In genomic region chr12:12200363-12200762, GRCh38 we compare ENCODE assay signal across 13 cellular contexts.
DNase-seq lines count a peak whose midpoint lies in the region; ATAC-seq and TF ChIP-seq lines count a peak whose summit lies in the region.
"Had no signal": no experiment of that assay in that cellular context is flagged by ENCODE, and none has a peak within 500 bp of the region (broad histone marks: within the 10 kb centered on the region; RNA-seq: fewer than 3 reads in every experiment).

No MANE protein-coding gene starts in this region.

- no peak overlapping the region for H2BK12ac ChIP-seq in H9 (ENCODE audit: insufficient read length, low read depth, low read length)

- H3K27ac Mint-ChIP-seq in H9 (peak overlapping the region in 2 of 3 experiments; percentile 13 to 51; a peak in 2 of 7 replicates), endodermal cell (peak overlapping the region; percentile 10)
- H3K27ac Mint-ChIP-seq: CD4-positive, alpha-beta T cell; GM23338 had no signal

- H4K8ac ChIP-seq in H9 (replicated peaks; ENCODE audit: insufficient read length, low read depth, low read length) = no peak overlapping the region

- peaks cover 2 to 5% of the 10 kb centered on the region in 2 experiments; a peak in 3 of 5 replicates for H3K9me3 Mint-ChIP-seq in H9
- H3K9me3 Mint-ChIP-seq in endodermal cell = peaks cover 13% of the 10 kb centered on the region

- H2BK15ac ChIP-seq in H9 (ENCODE audit: low read depth, low read length) = no peak overlapping the region

- TF ChIP-seq POLR2A in gastrocnemius medialis (IDR thresholded peaks at IDR 0.05) = no peak

- no peaks in the 10 kb centered on the region for H3K9me3 ChIP-seq in H9 (ENCODE audit: control insufficient read depth, low read depth, low read length)
- peaks cover 26% of the 10 kb centered on the region for H3K9me3 ChIP-seq in endodermal cell (ENCODE audit: control insufficient read depth, low read length)
- no peaks in the 10 kb centered on the region for H3K9me3 ChIP-seq in gastrocnemius medialis

- H2BK5ac ChIP-seq in H9 (ENCODE audit: insufficient read length, low read length) = no peak overlapping the region

- DNase-seq in H9 (no peak), endodermal cell (no peak), gastrocnemius medialis (no peak), NCI-H1417 (lab: John Stamatoyannopoulos, UW) (no peak), NCI-H187 (lab: John Stamatoyannopoulos, UW) (no peak), HuH-7 (ENCODE audit: low spot score) (no peak)
- DNase-seq: AML-193; Caco-2; CD4-positive, alpha-beta T cell had no signal

- intact Hi-C loops in gastrocnemius medialis (cut with DNase I; ENCODE audit: low total_unique reads) = loop anchor here (5.0 kb wide), 1 partner anchor 67 kb away; the partner anchor contains the start of gene LRP6

- H3K79me1 ChIP-seq in H9 (ENCODE audit: insufficient read depth, low read depth, low read length, poor library complexity, severe bottlenecking) = no peaks in the 10 kb centered on the region

- no peak overlapping the region for H2AFZ ChIP-seq in H9 (ENCODE audit: low read length)
- H2AFZ ChIP-seq: GM23338 had no signal

- H3K27me3 Mint-ChIP-seq in H9 (ENCODE audit: low read depth) (no peaks in the 10 kb centered on the region; the same call in 1 of the 2 replicates), endodermal cell (ENCODE audit: insufficient read depth) (no peaks in the 10 kb centered on the region)
- H3K27me3 Mint-ChIP-seq: CD4-positive, alpha-beta T cell had no signal

- H4K91ac ChIP-seq in H9 (ENCODE audit: insufficient read length, low read depth, low read length) = no peak overlapping the region

- no CpG with 5 or more reads among the region's 2 CpGs for WGBS in H9 (ENCODE audit: extremely low coverage, insufficient read length, low lambda C conversion rate)
- WGBS in endodermal cell (ENCODE audit: insufficient coverage in 1 of 2, insufficient read length in 1 of 2), 2 experiments = 88 to 92% methylated on average over 1 to 2 of the region's 2 CpGs

- H3K4me1 Mint-ChIP-seq in H9 = peaks cover 4 to 5% of the 10 kb centered on the region in 2 experiments; a peak in 3 of 4 replicates
- peaks cover 41% of the 10 kb centered on the region for H3K4me1 Mint-ChIP-seq in endodermal cell

- no peak overlapping the region for H3K23ac ChIP-seq in H9 (ENCODE audit: insufficient read length, low read depth, low read length)

- H3K27me3 ChIP-seq in H9 (ENCODE audit: insufficient read depth, low read length) (no peaks in the 10 kb centered on the region), endodermal cell (ENCODE audit: control insufficient read depth, insufficient read depth, low read length, poor library complexity, severe bottlenecking) (no peaks in the 10 kb centered on the region), gastrocnemius medialis (no peaks in the 10 kb centered on the region)

- no peak for TF ChIP-seq CTCF in H9 (conservative IDR thresholded peaks at IDR 0.05)
- TF ChIP-seq CTCF in endodermal cell (conservative IDR thresholded peaks at IDR 0.05) = no peak
- TF ChIP-seq CTCF in gastrocnemius medialis (IDR thresholded peaks at IDR 0.05 in 4 of 5, conservative IDR thresholded peaks at IDR 0.05 in 1 of 5) = no peak

- H3K27ac ChIP-seq in H9 (ENCODE audit: insufficient read length, low read depth, low read length) (no peak overlapping the region), endodermal cell (ENCODE audit: low read depth, low read length) (no peak overlapping the region), gastrocnemius medialis (peak overlapping the region in 3 of 4 donors; percentile 71 to 75 (median 73))
- H3K27ac ChIP-seq: C4-2B had no signal

- in situ Hi-C loops in gastrocnemius medialis (cut with MboI; ENCODE audit: low sequenced_read_pairs in 4 of 4) = no loop called here

- H3K4me3 ChIP-seq in endodermal cell (ENCODE audit: low read length) (no peak overlapping the region), gastrocnemius medialis (no peak overlapping the region)
- H3K4me3 ChIP-seq: GM23338 had no signal

- H3K36me3 Mint-ChIP-seq in H9 (ENCODE audit: insufficient read depth in 1 of 3, low read depth in 3 of 3) (peaks cover 40 to 57% (median 54%) of the 10 kb centered on the region in 3 experiments), endodermal cell (ENCODE audit: low read depth) (peaks cover 73% of the 10 kb centered on the region)

- no peak overlapping the region for H3K56ac ChIP-seq in H9 (ENCODE audit: insufficient read length, low read depth, low read length)

- H4K5ac ChIP-seq in H9 (ENCODE audit: insufficient read length, low read depth, low read length) = no peak overlapping the region

- H3K23me2 ChIP-seq in H9 (ENCODE audit: insufficient read length, low read depth, low read length, poor library complexity, severe bottlenecking) = no peaks in the 10 kb centered on the region

- H2BK120ac ChIP-seq in H9 (ENCODE audit: low read depth, low read length, poor library complexity, severe bottlenecking) = no peak overlapping the region

- no peak overlapping the region for H3K18ac ChIP-seq in H9 (ENCODE audit: insufficient read length, low read depth, low read length)

- H3K4me2 ChIP-seq in H9 (ENCODE audit: insufficient read depth, insufficient read length, low read length) = no peak overlapping the region
- H3K4me2 ChIP-seq: GM23338 had no signal

- no peak overlapping the region for H3K4me3 Mint-ChIP-seq in H9
- peak overlapping the region; percentile 0 for H3K4me3 Mint-ChIP-seq in endodermal cell
- H3K4me3 Mint-ChIP-seq: CD4-positive, alpha-beta T cell; GM23338 had no signal

- no peak overlapping the region for H3K14ac ChIP-seq in H9 (ENCODE audit: insufficient read depth, low read length)

- H3K9ac ChIP-seq in H9 (ENCODE audit: extremely low read depth, insufficient read length, low read length) (no peak overlapping the region), endodermal cell (ENCODE audit: extremely low read depth, low read length, poor library complexity, severe bottlenecking) (no peak overlapping the region)

- H3K4me1 ChIP-seq in H9 (ENCODE audit: insufficient read depth, low read length) (no peaks in the 10 kb centered on the region), endodermal cell (ENCODE audit: control insufficient read depth, insufficient read depth, low read length) (no peaks in the 10 kb centered on the region), gastrocnemius medialis (peaks cover 21 to 25% of the 10 kb centered on the region in 2 donors)
- H3K4me1 ChIP-seq: Caco-2 had no signal

- H2BK20ac ChIP-seq in H9 (ENCODE audit: low read depth, low read length, poor library complexity, severe bottlenecking) = no peak overlapping the region

- no peaks in the 10 kb centered on the region for H4K20me1 ChIP-seq in H9 (ENCODE audit: control insufficient read depth, insufficient read depth, insufficient read length)

- H3T11ph ChIP-seq in H9 (ENCODE audit: low read length) = no peak overlapping the region

- H3K36me3 ChIP-seq in endodermal cell (ENCODE audit: control insufficient read depth, insufficient read depth, low read length) (peaks cover 67% of the 10 kb centered on the region), gastrocnemius medialis (no peaks in the 10 kb centered on the region)

- H3K79me2 ChIP-seq in H9 (ENCODE audit: insufficient read depth, low read length) = no peaks in the 10 kb centered on the region

- H2AK5ac ChIP-seq in H9 (ENCODE audit: insufficient read length, low read length) = no peak overlapping the region

- H3K4ac ChIP-seq in H9 (ENCODE audit: low read depth, low read length) = no peak overlapping the region

- no peak for ATAC-seq in gastrocnemius medialis
- ATAC-seq: GM23338, HCT116, HepG2 had no signal

Comparison
In these comparisons a context has a peak if more than half of its experiments do, and no peak if none do; other contexts are left out.
1. H3K27ac ChIP-seq: peak in gastrocnemius medialis (3 of 4); none in H9 (single experiment) and endodermal cell (single experiment).